In genomic region chr9:131191032-131191431, GRCh38 we compare ENCODE assay signal across 1 cellular context.
A peak's percentile ranks its signal among the peaks of the same experiment; 100 is the strongest.
TF ChIP-seq lines count a peak whose summit lies in the region.
"Not testable (repeated sequence)": the region's sequence is repeated elsewhere in the genome, so short reads cannot be mapped to it uniquely, and the experiment has no call there.

No MANE protein-coding gene starts in this region.

TF ChIP-seq in K562, 482 proteins besides CTCF, POLR2A, EP300 and RAD21 (continued from another document):
- not testable (repeated sequence) for TF ChIP-seq ATF3 (IDR thresholded peaks at IDR 0.05)
- TF ChIP-seq ATF3 (CRISPR knock-in tag; conservative IDR thresholded peaks at IDR 0.05) = peak; percentile 73
